In the genomic region with DNA sequence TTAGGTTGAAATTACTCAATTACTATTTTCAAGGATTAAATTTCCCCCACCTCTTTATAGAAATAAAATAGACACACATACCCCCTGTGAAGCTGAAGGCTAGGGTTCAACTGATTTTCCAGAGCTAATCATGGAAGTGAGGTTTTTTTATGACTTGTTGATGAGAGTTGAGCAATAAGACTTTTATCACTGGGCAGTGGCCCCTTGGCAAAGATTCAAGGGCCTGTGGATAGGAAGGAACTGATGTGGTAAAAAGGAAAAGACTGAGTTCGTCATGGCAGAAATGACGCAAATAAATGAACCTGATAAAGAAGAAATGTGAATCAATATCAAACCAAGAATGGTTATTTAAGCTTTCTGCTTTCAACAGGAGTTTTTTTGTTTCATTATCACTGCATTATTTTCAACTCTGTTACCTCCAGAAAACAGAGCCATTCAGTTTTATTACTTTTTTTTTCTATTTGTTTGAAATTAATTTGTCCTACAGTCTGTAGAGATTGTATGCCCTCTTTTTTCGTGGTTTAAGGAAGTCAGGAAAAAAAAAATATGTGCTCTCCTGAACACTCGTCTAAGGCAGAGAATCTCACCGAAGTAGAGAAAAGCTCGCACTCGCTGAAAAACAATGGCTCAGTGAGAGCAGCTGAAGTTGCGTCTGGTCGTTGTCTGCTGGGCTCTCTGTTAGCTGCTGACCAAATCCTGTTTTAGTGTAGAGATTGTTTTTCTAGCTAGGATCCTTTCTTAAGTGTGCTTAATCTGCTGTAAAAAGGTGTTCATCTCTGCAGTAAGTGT, we compare ENCODE assay signal across 22 cellular contexts. TPM values are rescaled to one million over a fixed set of nuclear protein-coding genes. Genes with fewer than 3 reads are reported as not detected.
DNase-seq lines count a peak whose midpoint lies in the region; ATAC-seq, FAIRE-seq and TF ChIP-seq lines count a peak whose summit lies in the region.
"Had no signal": no experiment of that assay in that cellular context is flagged by ENCODE, and none has a peak within 500 bp of the region (broad histone marks: within the 10 kb centered on the region; RNA-seq: fewer than 3 reads in every experiment).

No MANE protein-coding gene starts in this region.

- H3K27me3 Mint-ChIP-seq in activated CD8-positive, alpha-beta T cell treated with anti-CD3 and anti-CD28 coated beads for 36 hours = peaks cover 14% of the 10 kb centered on the region
- H3K27me3 Mint-ChIP-seq in activated CD8-positive, alpha-beta T cell treated with anti-CD3 and anti-CD28 coated beads, Interleukin-2, amount 10 ng/mL, durations not matched to agents 7 days and 5 days (ENCODE audit: low read depth) = no peaks in the 10 kb centered on the region
- H3K27me3 Mint-ChIP-seq: brain; dendritic cell treated with granulocyte-macrophage colony-stimulating factor and Interleukin-4, amounts not matched to agents 40 ng/mL and 50 ng/mL, for 4 days had no signal

- H3K4me3 ChIP-seq in bronchial epithelial cell (ENCODE audit: low read depth, low read length) (no peak overlapping the region), mucosa of descending colon (no peak overlapping the region)
- H3K4me3 ChIP-seq: esophagus muscularis mucosa, prostate gland, uterus had no signal

- no peak overlapping the region for H3K4me3 Mint-ChIP-seq in activated CD8-positive, alpha-beta T cell treated with anti-CD3 and anti-CD28 coated beads for 36 hours
- no peak overlapping the region for H3K4me3 Mint-ChIP-seq in activated CD8-positive, alpha-beta T cell treated with anti-CD3 and anti-CD28 coated beads, Interleukin-2, amount 10 ng/mL, durations not matched to agents 7 days and 5 days
- H3K4me3 Mint-ChIP-seq: CD4-positive, CD25-positive, alpha-beta regulatory T cell; dendritic cell treated with granulocyte-macrophage colony-stimulating factor and Interleukin-4, amounts not matched to agents 40 ng/mL and 50 ng/mL, for 4 days; H9; natural killer cell treated with Interleukin-12 subunit alpha and Interleukin-12 subunit beta and Interleukin-15 and Interleukin-18, amount 100 ng/mL, for 72 hours; T-helper 1 cell treated with Interleukin-12 subunit alpha and Interleukin-12 subunit beta and Interleukin-4 antibody, amounts not matched to agents 30 μg/mL and 1 μg/mL, for 36 hours had no signal

- no peaks in the 10 kb centered on the region for H3K9me3 ChIP-seq in mucosa of descending colon
- H3K9me3 ChIP-seq: esophagus muscularis mucosa, prostate gland, uterus had no signal

- peak overlapping the region; percentile 40 for H3K27ac Mint-ChIP-seq in activated CD8-positive, alpha-beta T cell treated with anti-CD3 and anti-CD28 coated beads for 36 hours
- no peak overlapping the region for H3K27ac Mint-ChIP-seq in activated CD8-positive, alpha-beta T cell treated with anti-CD3 and anti-CD28 coated beads, Interleukin-2, amount 10 ng/mL, durations not matched to agents 7 days and 5 days
- H3K27ac Mint-ChIP-seq: brain; CD4-positive, CD25-positive, alpha-beta regulatory T cell; dendritic cell treated with granulocyte-macrophage colony-stimulating factor and Interleukin-4, amounts not matched to agents 40 ng/mL and 50 ng/mL, for 4 days; H9; natural killer cell treated with Interleukin-12 subunit alpha and Interleukin-12 subunit beta and Interleukin-15 and Interleukin-18, amount 100 ng/mL, for 72 hours; T-helper 1 cell treated with Interleukin-12 subunit alpha and Interleukin-12 subunit beta and Interleukin-4 antibody, amounts not matched to agents 30 μg/mL and 1 μg/mL, for 36 hours had no signal

- CTCF ChIA-PET in activated CD8-positive, alpha-beta T cell treated with anti-CD3 and anti-CD28 coated beads for 36 hours (lab: Charles Lee) = no interaction called here
- CTCF ChIA-PET in activated CD8-positive, alpha-beta T cell treated with anti-CD3 and anti-CD28 coated beads, Interleukin-2, amount 10 ng/mL, durations not matched to agents 7 days and 5 days (lab: Charles Lee) = no interaction called here

- POLR2A ChIA-PET in activated CD8-positive, alpha-beta T cell treated with anti-CD3 and anti-CD28 coated beads for 36 hours (lab: Charles Lee) = no interaction called here
- POLR2A ChIA-PET in activated CD8-positive, alpha-beta T cell treated with anti-CD3 and anti-CD28 coated beads, Interleukin-2, amount 10 ng/mL, durations not matched to agents 7 days and 5 days (lab: Charles Lee) = no interaction called here

- ATAC-seq in activated CD8-positive, alpha-beta T cell treated with anti-CD3 and anti-CD28 coated beads for 36 hours = no peak
- no peak for ATAC-seq in activated CD8-positive, alpha-beta T cell treated with anti-CD3 and anti-CD28 coated beads, Interleukin-2, amount 10 ng/mL, durations not matched to agents 7 days and 5 days
- ATAC-seq in mucosa of descending colon (peak; percentile 86), GM21619 (IDR thresholded peaks at IDR 0.05; ENCODE audit: unreplicated experiment) (no peak)
- ATAC-seq: natural killer cell treated with Interleukin-12 subunit alpha and Interleukin-12 subunit beta and Interleukin-15 and Interleukin-18, amount 100 ng/mL, for 72 hours had no signal

- in situ Hi-C loops in KBM-7 (cut with MboI; ENCODE audit: low pct_unique_long_range_greater_than_20kb, low sequenced_read_pairs) = no loop called here

- H3K36me3 ChIP-seq in bronchial epithelial cell (ENCODE audit: control insufficient read depth, insufficient read depth, low read length) (no peaks in the 10 kb centered on the region), mucosa of descending colon (ENCODE audit: low read depth) (no peaks in the 10 kb centered on the region)
- H3K36me3 ChIP-seq: esophagus muscularis mucosa, prostate gland, uterus had no signal

- H3K27me3 ChIP-seq in bronchial epithelial cell (ENCODE audit: control insufficient read depth, insufficient read depth, low read length) = no peaks in the 10 kb centered on the region
- H3K27me3 ChIP-seq: esophagus muscularis mucosa, uterus had no signal

- peak; percentile 47 for DNase-seq in activated CD8-positive, alpha-beta T cell treated with anti-CD3 and anti-CD28 coated beads for 36 hours
- no peak for DNase-seq in activated CD8-positive, alpha-beta T cell treated with anti-CD3 and anti-CD28 coated beads, Interleukin-2, amount 10 ng/mL, durations not matched to agents 7 days and 5 days
- DNase-seq in LoVo (ENCODE audit: low spot score) (peak; percentile 3), bronchial epithelial cell (ENCODE audit: low read depth) (peak; percentile 47), mucosa of descending colon (peak; percentile 58 to 90 (median 73)), KBM-7 (no peak), AG20443 (ENCODE audit: low spot score) (no peak)
- DNase-seq: activated CD4-positive, CD25-positive, alpha-beta regulatory T cell; CD4-positive, CD25-positive, alpha-beta regulatory T cell; H9; mesenchymal stem cell; NCI-H1417; NCI-H446 had no signal

- TF ChIP-seq CTCF in activated CD8-positive, alpha-beta T cell treated with anti-CD3 and anti-CD28 coated beads for 36 hours (IDR thresholded peaks at IDR 0.05) = no peak
- TF ChIP-seq CTCF in bronchial epithelial cell (IDR thresholded peaks at IDR 0.05; ENCODE audit: insufficient read depth, low read length, severe bottlenecking) = no peak
- TF ChIP-seq CTCF in mucosa of descending colon (IDR thresholded peaks at IDR 0.05) = no peak

- H3K4me1 Mint-ChIP-seq in activated CD8-positive, alpha-beta T cell treated with anti-CD3 and anti-CD28 coated beads for 36 hours (ENCODE audit: low read depth) = peaks cover 2% of the 10 kb centered on the region
- H3K4me1 Mint-ChIP-seq in activated CD8-positive, alpha-beta T cell treated with anti-CD3 and anti-CD28 coated beads, Interleukin-2, amount 10 ng/mL, durations not matched to agents 7 days and 5 days (ENCODE audit: low read depth) = no peaks in the 10 kb centered on the region
- H3K4me1 Mint-ChIP-seq: brain; CD4-positive, CD25-positive, alpha-beta regulatory T cell had no signal

- H3K9me3 Mint-ChIP-seq in activated CD8-positive, alpha-beta T cell treated with anti-CD3 and anti-CD28 coated beads for 36 hours = no peaks in the 10 kb centered on the region
- peaks cover 9% of the 10 kb centered on the region for H3K9me3 Mint-ChIP-seq in activated CD8-positive, alpha-beta T cell treated with anti-CD3 and anti-CD28 coated beads, Interleukin-2, amount 10 ng/mL, durations not matched to agents 7 days and 5 days (ENCODE audit: insufficient read depth)
- H3K9me3 Mint-ChIP-seq: H9; T-helper 1 cell treated with Interleukin-12 subunit alpha and Interleukin-12 subunit beta and Interleukin-4 antibody, amounts not matched to agents 30 μg/mL and 1 μg/mL, for 36 hours had no signal

- FAIRE-seq in bronchial epithelial cell (lab: Jason Lieb, UNC) = no peak

- H3K36me3 Mint-ChIP-seq in activated CD8-positive, alpha-beta T cell treated with anti-CD3 and anti-CD28 coated beads for 36 hours (ENCODE audit: low read depth) = no peaks in the 10 kb centered on the region
- H3K36me3 Mint-ChIP-seq in activated CD8-positive, alpha-beta T cell treated with anti-CD3 and anti-CD28 coated beads, Interleukin-2, amount 10 ng/mL, durations not matched to agents 7 days and 5 days (ENCODE audit: low read depth) = no peaks in the 10 kb centered on the region
- H3K36me3 Mint-ChIP-seq: activated naive CD4-positive, alpha-beta T cell treated with anti-CD3 and anti-CD28 coated beads, Interleukin-2, amount 50 U/mL, for 72 hours; brain; CD4-positive, CD25-positive, alpha-beta regulatory T cell; natural killer cell treated with Interleukin-12 subunit alpha and Interleukin-12 subunit beta and Interleukin-15 and Interleukin-18, amount 100 ng/mL, for 72 hours had no signal

- H3K4me1 ChIP-seq in mucosa of descending colon (ENCODE audit: low read depth) = peaks cover 11% of the 10 kb centered on the region
- H3K4me1 ChIP-seq: prostate gland, uterus had no signal

- intact Hi-C loops in activated CD8-positive, alpha-beta T cell treated with anti-CD3 and anti-CD28 coated beads for 36 hours (cut with micrococcal nuclease) = no loop called here
- intact Hi-C loops in mucosa of descending colon (cut with DNase I, micrococcal nuclease) = no loop called here

RNA-seq across cellular contexts. Expression of a gene that starts 38.9 kb away (rescaled TPM):
- total RNA-seq in activated CD8-positive, alpha-beta T cell treated with anti-CD3 and anti-CD28 coated beads for 36 hours = not detected
- not detected for total RNA-seq in activated CD8-positive, alpha-beta T cell treated with anti-CD3 and anti-CD28 coated beads, Interleukin-2, amount 10 ng/mL, durations not matched to agents 7 days and 5 days
- total RNA-seq in bronchial epithelial cell (not detected in 2 replicates), mucosa of descending colon (under 1 TPM in 1 of 3 donors, not detected in 2; 0.52 TPM)
- total RNA-seq: activated naive CD4-positive, alpha-beta T cell treated with anti-CD3 and anti-CD28 coated beads, Interleukin-2, amount 50 U/mL, for 72 hours; CD4-positive, CD25-positive, alpha-beta regulatory T cell; esophagus muscularis mucosa; H9; natural killer cell treated with Interleukin-12 subunit alpha and Interleukin-12 subunit beta and Interleukin-15 and Interleukin-18, amount 100 ng/mL, for 72 hours; prostate gland had no signal

Comparison
In these comparisons a context has a peak if more than half of its experiments do, and no peak if none do; other contexts are left out.
1. DNase-seq: peak in activated CD8-positive, alpha-beta T cell treated with anti-CD3 and anti-CD28 coated beads for 36 hours (single experiment), LoVo (single experiment), bronchial epithelial cell (single experiment) and mucosa of descending colon (3 of 3); none in activated CD8-positive, alpha-beta T cell treated with anti-CD3 and anti-CD28 coated beads, Interleukin-2, amount 10 ng/mL, durations not matched to agents 7 days and 5 days (single experiment), KBM-7 (single experiment) and AG20443 (single experiment).